Comparison of ENCODE assay signal across 1 cellular context in genomic region chr10:84293171-84293570, GRCh38.
TF ChIP-seq lines count a peak whose summit lies in the region.

No MANE protein-coding gene starts in this region.

TF ChIP-seq in K562, 482 proteins besides CTCF, POLR2A, EP300 and RAD21:
- 0 out of 2 replicates have a peak, but pooled peaks have one; percentile 32 for TF ChIP-seq ZNF232 (CRISPR knock-in tag; IDR thresholded peaks at IDR 0.05)
- TF ChIP-seq ELF2 (CRISPR knock-in tag; IDR thresholded peaks at IDR 0.05): no peak
- no peak for TF ChIP-seq SNAPC5 (CRISPR knock-in tag; IDR thresholded peaks at IDR 0.05)
- no peak for TF ChIP-seq NR2C1 (IDR thresholded peaks at IDR 0.05)
- TF ChIP-seq NR2C1 (tag; IDR thresholded peaks at IDR 0.05): no peak
- TF ChIP-seq NR2C2 (CRISPR knock-in tag; IDR thresholded peaks at IDR 0.05): 0 out of 2 replicates have a peak, but pooled peaks have one; percentile 37
- TF ChIP-seq NR2C2 (tag; IDR thresholded peaks at IDR 0.05): no peak
- TF ChIP-seq ZNF699 (CRISPR knock-in tag; IDR thresholded peaks at IDR 0.05; ENCODE audit: insufficient replicate concordance): no peak
- no peak for TF ChIP-seq ZNF282 (CRISPR knock-in tag; IDR thresholded peaks at IDR 0.05)
- TF ChIP-seq YY1 (IDR thresholded peaks at IDR 0.05; ENCODE audit: borderline replicate concordance in 1 of 3, control insufficient read depth in 1 of 3, extremely low read depth in 1 of 3, insufficient read depth in 3 of 3, insufficient read length in 1 of 3, insufficient replicate concordance in 2 of 3, low read depth in 1 of 3, low read length in 2 of 3): no peak
- no peak for TF ChIP-seq MEIS2 (IDR thresholded peaks at IDR 0.05; ENCODE audit: partially characterized antibody)
- peak; percentile 23; the same call in 1 of the 2 replicates for TF ChIP-seq ZBTB33 (CRISPR knock-in tag; IDR thresholded peaks at IDR 0.05)
- no peak for TF ChIP-seq ZNF165 (CRISPR knock-in tag; IDR thresholded peaks at IDR 0.05; ENCODE audit: borderline replicate concordance)
- TF ChIP-seq ZNF175 (CRISPR knock-in tag; IDR thresholded peaks at IDR 0.05; ENCODE audit: low read depth): no peak
- TF ChIP-seq ZNF778 (CRISPR knock-in tag; IDR thresholded peaks at IDR 0.05): no peak
- no peak for TF ChIP-seq ETV6 (IDR thresholded peaks at IDR 0.05; ENCODE audit: borderline replicate concordance in 1 of 2, low read depth in 2 of 2, low read length in 1 of 2)
- no peak for TF ChIP-seq ETV6 (CRISPR knock-in tag; IDR thresholded peaks at IDR 0.05; ENCODE audit: borderline replicate concordance)
- TF ChIP-seq MYNN (IDR thresholded peaks at IDR 0.05): no peak
- TF ChIP-seq MYNN (CRISPR knock-in tag; IDR thresholded peaks at IDR 0.05): no peak
- no peak for TF ChIP-seq PCBP1 (IDR thresholded peaks at IDR 0.05; ENCODE audit: low read depth, low read length, poor library complexity, severe bottlenecking)
- no peak for TF ChIP-seq HDAC8 (tag; IDR thresholded peaks at IDR 0.05)
- no peak for TF ChIP-seq CREBBP (IDR thresholded peaks at IDR 0.05; ENCODE audit: low read depth, low read length)
- TF ChIP-seq ELK1 (CRISPR knock-in tag; IDR thresholded peaks at IDR 0.05): no peak
- no peak for TF ChIP-seq IRF9 (tag; IDR thresholded peaks at IDR 0.05)
